13 cellular contexts compared by ENCODE assay signal in genomic region chr10:49115796-49116508, GRCh38. TPM values are rescaled to one million over a fixed set of nuclear protein-coding genes. Genes with fewer than 3 reads are reported as not detected.
A peak's percentile ranks its signal among the peaks of the same experiment; 100 is the strongest.
DNase-seq lines count a peak whose midpoint lies in the region; ATAC-seq and TF ChIP-seq lines count a peak whose summit lies in the region.
"Had no signal": no experiment of that assay in that cellular context is flagged by ENCODE, and none has a peak within 500 bp of the region (broad histone marks: within the 10 kb centered on the region; RNA-seq: fewer than 3 reads in every experiment).

No MANE protein-coding gene starts in this region.

- TF ChIP-seq CTCF in body of pancreas (IDR thresholded peaks at IDR 0.05), result no peak
- no peak for TF ChIP-seq CTCF in thoracic aorta (IDR thresholded peaks at IDR 0.05)

- no peak overlapping the region for H3K27ac Mint-ChIP-seq in activated naive CD4-positive, alpha-beta T cell treated with anti-CD3 and anti-CD28 coated beads, Interleukin-2, amount 10 ng/mL, durations not matched to agents 7 days and 5 days

- no peaks in the 10 kb centered on the region for H3K27me3 ChIP-seq in body of pancreas
- H3K27me3 ChIP-seq in thoracic aorta (replicated peaks; ENCODE audit: insufficient read depth), result no peaks in the 10 kb centered on the region

- H3K27ac ChIP-seq in body of pancreas (no peak overlapping the region), mesodermal cell (ENCODE audit: low read depth, low read length, severe bottlenecking) (no peak overlapping the region), thoracic aorta (peak overlapping the region; percentile 36 to 48)
- H3K27ac ChIP-seq: C4-2B had no signal

- H3K36me3 Mint-ChIP-seq in activated naive CD4-positive, alpha-beta T cell treated with anti-CD3 and anti-CD28 coated beads, Interleukin-2, amount 10 ng/mL, durations not matched to agents 7 days and 5 days, result no peaks in the 10 kb centered on the region

- H3K4me1 Mint-ChIP-seq in activated naive CD4-positive, alpha-beta T cell treated with anti-CD3 and anti-CD28 coated beads, Interleukin-2, amount 10 ng/mL, durations not matched to agents 7 days and 5 days, result peaks cover 11% of the 10 kb centered on the region

- H3K9me3 Mint-ChIP-seq in activated naive CD4-positive, alpha-beta T cell treated with anti-CD3 and anti-CD28 coated beads, Interleukin-2, amount 10 ng/mL, durations not matched to agents 7 days and 5 days, result no peaks in the 10 kb centered on the region

- WGBS in body of pancreas, 2 donors, result 78 to 87% methylated on average over 10 to 14 of the region's 14 CpGs
- WGBS in mesodermal cell (ENCODE audit: insufficient coverage in 2 of 2), 2 experiments, result 69 to 83% methylated on average over 7 to 12 of the region's 14 CpGs

- CTCF ChIA-PET in activated naive CD4-positive, alpha-beta T cell treated with anti-CD3 and anti-CD28 coated beads, Interleukin-2, amount 10 ng/mL, durations not matched to agents 7 days and 5 days (lab: Charles Lee), result no interaction called here

- ATAC-seq in body of pancreas, result peak; percentile 13
- ATAC-seq in thoracic aorta (ENCODE audit: insufficient number of reproducible peaks, low FRiP score, low read depth), result no peak

- intact Hi-C loops in body of pancreas (cut with DNase I), result no loop called here

- peak overlapping the region; percentile 15 for H3K4me3 Mint-ChIP-seq in activated naive CD4-positive, alpha-beta T cell treated with anti-CD3 and anti-CD28 coated beads, Interleukin-2, amount 10 ng/mL, durations not matched to agents 7 days and 5 days

- no peak overlapping the region for H3K4me3 ChIP-seq in body of pancreas
- H3K4me3 ChIP-seq in mesodermal cell (ENCODE audit: extremely low read depth, insufficient read depth, low read length, poor library complexity, severe bottlenecking), result peak overlapping the region; percentile 5
- H3K4me3 ChIP-seq in thoracic aorta, result peak overlapping the region; percentile 61

- DNase-seq in activated naive CD4-positive, alpha-beta T cell treated with anti-CD3 and anti-CD28 coated beads, Interleukin-2, amount 10 ng/mL, durations not matched to agents 7 days and 5 days, result peak; percentile 48
- DNase-seq in activated naive CD4-positive, alpha-beta T cell treated with Interleukin-2 at 50 U/mL for 16 hours, result no peak
- no peak for DNase-seq in body of pancreas
- DNase-seq in thoracic aorta (ENCODE audit: low spot score), result no peak
- DNase-seq in OCI-M1 (lab: John Stamatoyannopoulos, UW), result no peak
- no peak for DNase-seq in epidermal melanocyte (ENCODE audit: insufficient read length, low spot score)
- DNase-seq in NCI-H345 (lab: John Stamatoyannopoulos, UW), result no peak
- DNase-seq: effector CD4-positive, alpha-beta T cell; stimulated activated CD4-positive, alpha-beta T cell treated with anti-CD3 and anti-CD28 coated beads, Interleukin-1b, Interleukin-23, amount 100 ng/mL, for 48 hours had no signal

- H3K9me3 ChIP-seq in body of pancreas, result no peaks in the 10 kb centered on the region
- H3K9me3 ChIP-seq in mesodermal cell (ENCODE audit: control insufficient read depth, low read length), result no peaks in the 10 kb centered on the region
- H3K9me3 ChIP-seq in thoracic aorta, result no peaks in the 10 kb centered on the region

- TF ChIP-seq POLR2A in body of pancreas (IDR thresholded peaks at IDR 0.05), result no peak

- peaks cover 77% of the 10 kb centered on the region for H3K27me3 Mint-ChIP-seq in activated naive CD4-positive, alpha-beta T cell treated with anti-CD3 and anti-CD28 coated beads, Interleukin-2, amount 10 ng/mL, durations not matched to agents 7 days and 5 days

- H3K4me1 ChIP-seq in body of pancreas (peaks cover 6% of the 10 kb centered on the region), mesodermal cell (ENCODE audit: control insufficient read depth, insufficient read depth, low read length, poor library complexity, severe bottlenecking) (peaks cover 6% of the 10 kb centered on the region), thoracic aorta (ENCODE audit: control insufficient read depth in 1 of 2, low read depth in 2 of 2) (peaks cover 21 to 43% of the 10 kb centered on the region in 2 donors)

- H3K36me3 ChIP-seq in body of pancreas (replicated peaks in 1 of 2; ENCODE audit: insufficient read depth in 1 of 2, low read depth in 2 of 2) (no peaks in the 10 kb centered on the region), mesodermal cell (ENCODE audit: control insufficient read depth, insufficient read depth, low read length) (no peaks in the 10 kb centered on the region), thoracic aorta (no peaks in the 10 kb centered on the region)

RNA-seq across cellular contexts. Expression of gene VSTM4, which starts 0.6 kb away (rescaled TPM):
- total RNA-seq in body of pancreas (1 to 10 TPM; 3.4 to 5.6 TPM), thoracic aorta (10 to 100 TPM; 24.4 to 46.4 TPM)
- polyA plus RNA-seq in mesodermal cell (2013, experiment 1 of 2), result 0.55 TPM
- polyA plus RNA-seq in mesodermal cell (2013, experiment 2 of 2), result 0.51 TPM
- total RNA-seq: SK-MEL-5 had no signal

RNA-seq across cellular contexts. Expression of gene FAM170B, which starts 17.9 kb away (rescaled TPM):
- total RNA-seq in body of pancreas (not detected), thoracic aorta (not detected)
- polyA plus RNA-seq in mesodermal cell (2013, experiment 1 of 2), result not detected
- polyA plus RNA-seq in mesodermal cell (2013, experiment 2 of 2), result not detected
- total RNA-seq: left lobe of liver, SK-MEL-5 had no signal

Comparison
In these comparisons a context has a peak if more than half of its experiments do, and no peak if none do; other contexts are left out.
1. H3K27ac ChIP-seq: peak in thoracic aorta (2 of 2); none in body of pancreas (0 of 4) and mesodermal cell (single experiment).
2. H3K4me3 ChIP-seq: peak in mesodermal cell (single experiment) and thoracic aorta (single experiment); none in body of pancreas (0 of 2).